ENCODE assay signal across 9 cellular contexts in genomic region chrX:20547649-20548051, GRCh38.
A peak's percentile ranks its signal among the peaks of the same experiment; 100 is the strongest.
DNase-seq lines count a peak whose midpoint lies in the region; ATAC-seq, FAIRE-seq and TF ChIP-seq lines count a peak whose summit lies in the region.
"Had no signal": no experiment of that assay in that cellular context is flagged by ENCODE, and none has a peak within 500 bp of the region (broad histone marks: within the 10 kb centered on the region; RNA-seq: fewer than 3 reads in every experiment).

No MANE protein-coding gene starts in this region.

- ATAC-seq in HG03442 (IDR thresholded peaks at IDR 0.05; ENCODE audit: unreplicated experiment) (peak; percentile 80), GM12878 (peak; percentile 50; the same call in 2 of the 3 replicates), GM21447 (IDR thresholded peaks at IDR 0.05; ENCODE audit: unreplicated experiment) (no peak), GM21367 (IDR thresholded peaks at IDR 0.05; ENCODE audit: unreplicated experiment) (no peak)
- ATAC-seq: psoas muscle had no signal

- no peak for TF ChIP-seq EP300 in GM12878 (IDR thresholded peaks at IDR 0.05; ENCODE audit: borderline replicate concordance in 1 of 2, control insufficient read depth in 1 of 2, low read depth in 2 of 2, low read length in 2 of 2)

- in situ Hi-C loops in GM12878 (cut with MboI), result no loop called here

- CTCF ChIA-PET in GM12878 (lab: Yijun Ruan, JAX), result interaction anchor here (2.6 to 6.1 kb wide), 2 partner anchors 16 to 20 kb away, joined by 7 to 35 read pairs; no protein-coding TSS in a partner anchor

- H4K20me1 ChIP-seq in GM12878 (ENCODE audit: control insufficient read depth, insufficient read depth), result no peaks in the 10 kb centered on the region

- RAD21 ChIA-PET in GM12878 (lab: Charles Lee; ENCODE audit: unreplicated experiment), result no interaction called here

- no peaks in the 10 kb centered on the region; the same call in 2 of the 3 replicates for H3K9me3 ChIP-seq in GM12878 (replicated peaks; ENCODE audit: control insufficient read depth, insufficient read depth, low read length)

- H3K4me1 Mint-ChIP-seq in endothelial cell (ENCODE audit: unreplicated experiment), result no peaks in the 10 kb centered on the region

- no peak overlapping the region for H3K4me3 ChIP-seq in GM12878
- H3K4me3 ChIP-seq: psoas muscle had no signal

- peaks cover 3% of the 10 kb centered on the region for H3K27me3 Mint-ChIP-seq in endothelial cell (ENCODE audit: unreplicated experiment)

- peak; percentile 50 for FAIRE-seq in GM18507 (lab: Jason Lieb, UNC)
- no peak for FAIRE-seq in GM12878 (lab: Jason Lieb, UNC)

- no peak for TF ChIP-seq RAD21 in GM12878 (IDR thresholded peaks at IDR 0.05; ENCODE audit: insufficient read depth, low read depth, low read length)

- WGBS in GM12878 (ENCODE audit: insufficient coverage, insufficient replicate concordance, low lambda C conversion rate, missing lambda C conversion rate), result 25% methylated on average over 2 of the region's 3 CpGs

- H3K9ac ChIP-seq in GM12878 (ENCODE audit: control insufficient read depth, insufficient read depth, low read length), result no peak overlapping the region

- intact Hi-C loops in GM12878 (cut with micrococcal nuclease; ENCODE audit: unreplicated experiment), result no loop called here

- no peaks in the 10 kb centered on the region for H3K36me3 ChIP-seq in GM12878 (ENCODE audit: control insufficient read depth in 2 of 2, insufficient read depth in 2 of 2, low read length in 1 of 2)

- no peak overlapping the region for H3K4me3 Mint-ChIP-seq in endothelial cell (ENCODE audit: unreplicated experiment)

- TF ChIP-seq CTCF in GM12878 (IDR thresholded peaks at IDR 0.05 in 2 of 3, conservative IDR thresholded peaks at IDR 0.05 in 1 of 3; ENCODE audit: control insufficient read depth in 2 of 3, extremely low read depth in 1 of 3, insufficient read depth in 1 of 3, low read depth in 3 of 3, low read length in 3 of 3), result no peak
- no peak for TF ChIP-seq CTCF in endothelial cell (IDR thresholded peaks at IDR 0.05; ENCODE audit: unreplicated experiment)

- DNase-seq in GM18507 (ENCODE audit: extremely low spot score, insufficient read length, low read depth) (no peak), GM12878 (ENCODE audit: low read depth, low spot score) (no peak), occipital lobe (lab: John Stamatoyannopoulos, UW) (peak; percentile 14), NCI-H146 (lab: John Stamatoyannopoulos, UW) (no peak), endothelial cell (ENCODE audit: low spot score) (no peak)
- DNase-seq: psoas muscle had no signal

- no peak overlapping the region for H3K4me2 ChIP-seq in GM12878 (ENCODE audit: control insufficient read depth, insufficient read depth)

- H3K9me3 Mint-ChIP-seq in endothelial cell (ENCODE audit: unreplicated experiment), result no peaks in the 10 kb centered on the region

- no peaks in the 10 kb centered on the region for H3K79me2 ChIP-seq in GM12878 (ENCODE audit: control insufficient read depth, insufficient read depth, low read length)

- no peak overlapping the region for H3K27ac Mint-ChIP-seq in endothelial cell (ENCODE audit: unreplicated experiment)

- H3K36me3 Mint-ChIP-seq in endothelial cell (ENCODE audit: low read depth, unreplicated experiment), result no peaks in the 10 kb centered on the region

- BruUV-seq in GM12878 (replicated peaks; lab: Mats Ljungman, UMichigan), result no TSS peak

- H3K27me3 ChIP-seq in GM12878 (replicated peaks in 1 of 2; ENCODE audit: control insufficient read depth in 2 of 2, insufficient read depth in 2 of 2, low read length in 1 of 2), result no peaks in the 10 kb centered on the region

- POLR2A ChIA-PET in GM12878 (lab: Charles Lee), result interaction anchor here (0.6 kb wide), 1 partner anchor 300 kb away, joined by 3 read pairs; no protein-coding TSS in a partner anchor

- TF ChIP-seq POLR2A in GM12878 (IDR thresholded peaks at IDR 0.05; ENCODE audit: low read depth, low read length), result no peak

- SMC1A ChIA-PET in GM12878 (lab: Charles Lee; ENCODE audit: uncharacterized antibody, unreplicated experiment), result interaction anchor here (1.0 kb wide), 1 partner anchor 17 kb away, joined by 5 read pairs; no protein-coding TSS in a partner anchor

- no peaks in the 10 kb centered on the region for H3K4me1 ChIP-seq in GM12878 (ENCODE audit: control insufficient read depth, insufficient read depth, low read length)
- H3K4me1 ChIP-seq: psoas muscle had no signal

- no peak overlapping the region for H2AFZ ChIP-seq in GM12878 (ENCODE audit: control insufficient read depth, low read depth, low read length)

- H3K27ac ChIP-seq in GM12878 (ENCODE audit: control insufficient read depth, insufficient read depth), result no peak overlapping the region
- H3K27ac ChIP-seq: psoas muscle had no signal

TF ChIP-seq in GM12878, 131 proteins besides CTCF, POLR2A, EP300 and RAD21 (continues in another document):
- TF ChIP-seq, protein P1, sequence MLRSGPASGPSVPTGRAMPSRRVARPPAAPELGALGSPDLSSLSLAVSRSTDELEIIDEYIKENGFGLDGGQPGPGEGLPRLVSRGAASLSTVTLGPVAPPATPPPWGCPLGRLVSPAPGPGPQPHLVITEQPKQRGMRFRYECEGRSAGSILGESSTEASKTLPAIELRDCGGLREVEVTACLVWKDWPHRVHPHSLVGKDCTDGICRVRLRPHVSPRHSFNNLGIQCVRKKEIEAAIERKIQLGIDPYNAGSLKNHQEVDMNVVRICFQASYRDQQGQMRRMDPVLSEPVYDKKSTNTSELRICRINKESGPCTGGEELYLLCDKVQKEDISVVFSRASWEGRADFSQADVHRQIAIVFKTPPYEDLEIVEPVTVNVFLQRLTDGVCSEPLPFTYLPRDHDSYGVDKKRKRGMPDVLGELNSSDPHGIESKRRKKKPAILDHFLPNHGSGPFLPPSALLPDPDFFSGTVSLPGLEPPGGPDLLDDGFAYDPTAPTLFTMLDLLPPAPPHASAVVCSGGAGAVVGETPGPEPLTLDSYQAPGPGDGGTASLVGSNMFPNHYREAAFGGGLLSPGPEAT (IDR thresholded peaks at IDR 0.05; ENCODE audit: low read depth), result no peak
- no peak for TF ChIP-seq PKNOX1 (IDR thresholded peaks at IDR 0.05)
- no peak for TF ChIP-seq ZNF622 (IDR thresholded peaks at IDR 0.05)
- TF ChIP-seq ZNF24 (IDR thresholded peaks at IDR 0.05), result no peak
- no peak for TF ChIP-seq CHD2 (IDR thresholded peaks at IDR 0.05; ENCODE audit: borderline replicate concordance, low read depth, low read length)
- no peak for TF ChIP-seq CHD4 (IDR thresholded peaks at IDR 0.05)
- TF ChIP-seq CBX3 (IDR thresholded peaks at IDR 0.05; ENCODE audit: borderline replicate concordance, low read depth), result no peak
- TF ChIP-seq STAT3 (IDR thresholded peaks at IDR 0.05; ENCODE audit: low read depth, low read length), result no peak
- no peak for TF ChIP-seq HCFC1 (IDR thresholded peaks at IDR 0.05; ENCODE audit: low read length)
- no peak for TF ChIP-seq NFIC (IDR thresholded peaks at IDR 0.05; ENCODE audit: low read depth, low read length)
- no peak for TF ChIP-seq ZBED1 (IDR thresholded peaks at IDR 0.05; ENCODE audit: borderline replicate concordance)
- no peak for TF ChIP-seq RCOR1 (conservative IDR thresholded peaks at IDR 0.05; ENCODE audit: low read depth, low read length)
- TF ChIP-seq JUNB (IDR thresholded peaks at IDR 0.05), result 0 out of 2 replicates have a peak, but pooled peaks have one; percentile 21
- TF ChIP-seq IKZF2 (IDR thresholded peaks at IDR 0.05), result 0 out of 4 replicates have a peak, but pooled peaks of 1 of the 2 experiments have one; percentile 16
- no peak for TF ChIP-seq LARP7 (IDR thresholded peaks at IDR 0.05)
- no peak for TF ChIP-seq ZBTB4 (CRISPR knock-in tag; IDR thresholded peaks at IDR 0.05)

Comparison
In these comparisons a context has a peak if more than half of its experiments do, and no peak if none do; other contexts are left out.
1. ATAC-seq: peak in HG03442 (single experiment) and GM12878 (single experiment); none in GM21447 (single experiment) and GM21367 (single experiment).